8 cellular contexts compared by ENCODE assay signal in genomic region chr16:53091508-53092211, GRCh38. TPM values are rescaled to one million over a fixed set of nuclear protein-coding genes. Genes with fewer than 3 reads are reported as not detected.
A peak's percentile ranks its signal among the peaks of the same experiment; 100 is the strongest.
DNase-seq lines count a peak whose midpoint lies in the region; ATAC-seq and TF ChIP-seq lines count a peak whose summit lies in the region.

No MANE protein-coding gene starts in this region.

- no peaks in the 10 kb centered on the region for H4K20me1 ChIP-seq in OCI-LY7 (ENCODE audit: insufficient read depth, low read length)

- TF ChIP-seq CTCF in OCI-LY7 (conservative IDR thresholded peaks at IDR 0.05; ENCODE audit: low read length), result no peak
- no peak for TF ChIP-seq CTCF in type B pancreatic cell (conservative IDR thresholded peaks at IDR 0.05)

- H3K9me3 Mint-ChIP-seq in CD8-positive, alpha-beta memory T cell, result no peaks in the 10 kb centered on the region
- H3K9me3 Mint-ChIP-seq in effector memory CD8-positive, alpha-beta T cell, result no peaks in the 10 kb centered on the region
- H3K9me3 Mint-ChIP-seq in type B pancreatic cell, result no peaks in the 10 kb centered on the region

- peaks cover 0 to 6% (median 2%) of the 10 kb centered on the region in 3 donors for H3K36me3 Mint-ChIP-seq in CD8-positive, alpha-beta memory T cell
- H3K36me3 Mint-ChIP-seq in effector memory CD8-positive, alpha-beta T cell (ENCODE audit: insufficient read depth), result peaks cover 4% of the 10 kb centered on the region
- H3K36me3 Mint-ChIP-seq in type B pancreatic cell, result no peaks in the 10 kb centered on the region

- peak overlapping the region; percentile 31 to 97 (median 86) for H3K27ac Mint-ChIP-seq in CD8-positive, alpha-beta memory T cell
- peak overlapping the region; percentile 57 to 88 for H3K27ac Mint-ChIP-seq in effector memory CD8-positive, alpha-beta T cell
- peak overlapping the region; percentile 19 for H3K27ac Mint-ChIP-seq in type B pancreatic cell

- no peaks in the 10 kb centered on the region for H3K9me2 ChIP-seq in OCI-LY7 (ENCODE audit: insufficient read depth, low read length)

- POLR2A ChIA-PET in CD8-positive, alpha-beta memory T cell (lab: Charles Lee), result no interaction called here
- POLR2A ChIA-PET in OCI-LY7 (lab: Charles Lee), result interaction anchor here (0.7 to 1.9 kb wide), 5 partner anchors 9 to 40 kb away, joined by 3 to 6 read pairs (median 4); no protein-coding TSS in a partner anchor

- CTCF ChIA-PET in CD8-positive, alpha-beta memory T cell (lab: Charles Lee), result no interaction called here
- CTCF ChIA-PET in OCI-LY7 (lab: Charles Lee; ENCODE audit: unreplicated experiment), result no interaction called here

- ATAC-seq in GM19328 (IDR thresholded peaks at IDR 0.05; ENCODE audit: unreplicated experiment) (peak; percentile 41), HG03460 (IDR thresholded peaks at IDR 0.05; ENCODE audit: unreplicated experiment) (peak; percentile 54)
- ATAC-seq in effector memory CD8-positive, alpha-beta T cell (replicated peaks), result no peak

- WGBS in mesendoderm (ENCODE audit: extremely low coverage, insufficient coverage, low lambda C conversion rate), result no CpG with 5 or more reads among the region's 7 CpGs

- no peaks in the 10 kb centered on the region for H3K36me3 ChIP-seq in CD8-positive, alpha-beta memory T cell (ENCODE audit: insufficient read depth, low read length)
- H3K36me3 ChIP-seq in OCI-LY7 (ENCODE audit: insufficient read depth, low read length) (peaks cover 19% of the 10 kb centered on the region), mesendoderm (ENCODE audit: control insufficient read depth, insufficient read depth, low read length) (no peaks in the 10 kb centered on the region)

- H3K18ac ChIP-seq in mesendoderm (ENCODE audit: low read length), result no peak overlapping the region

- no peak overlapping the region for H2AK5ac ChIP-seq in mesendoderm (ENCODE audit: low read length)

- H3K4ac ChIP-seq in mesendoderm (ENCODE audit: low read depth, low read length), result no peak overlapping the region

- H2AFZ ChIP-seq in OCI-LY7 (ENCODE audit: low read length), result no peak overlapping the region; the same call in 1 of the 2 replicates

- H3K4me1 ChIP-seq in CD8-positive, alpha-beta memory T cell (ENCODE audit: insufficient read depth, low read length), result peaks cover 36% of the 10 kb centered on the region
- H3K4me1 ChIP-seq in OCI-LY7 (ENCODE audit: insufficient read depth, low read length, poor library complexity, severe bottlenecking) (peaks cover 78% of the 10 kb centered on the region), mesendoderm (ENCODE audit: control insufficient read depth, low read depth, low read length) (peaks cover 23% of the 10 kb centered on the region)

- no peak overlapping the region for H4K5ac ChIP-seq in mesendoderm (ENCODE audit: low read length)

- no peak overlapping the region for H3K56ac ChIP-seq in mesendoderm (ENCODE audit: low read length)

- no peaks in the 10 kb centered on the region for H3K9me3 ChIP-seq in CD8-positive, alpha-beta memory T cell (ENCODE audit: low read length)
- no peaks in the 10 kb centered on the region for H3K9me3 ChIP-seq in OCI-LY7 (ENCODE audit: low read length)

- H3K27me3 ChIP-seq in CD8-positive, alpha-beta memory T cell (ENCODE audit: insufficient read depth, low read length, poor library complexity, severe bottlenecking), result no peaks in the 10 kb centered on the region
- H3K27me3 ChIP-seq in mesendoderm (ENCODE audit: insufficient read depth, low read length, poor library complexity), result no peaks in the 10 kb centered on the region

- H3K4me2 ChIP-seq in OCI-LY7 (ENCODE audit: low read length) (peak overlapping the region; percentile 72), mesendoderm (ENCODE audit: low read length) (no peak overlapping the region)

- H3K9ac ChIP-seq in mesendoderm (ENCODE audit: low read length), result no peak overlapping the region

- no peak overlapping the region for H3K27ac ChIP-seq in CD8-positive, alpha-beta memory T cell (ENCODE audit: low read depth, low read length)
- H3K27ac ChIP-seq in OCI-LY7 (ENCODE audit: low read depth, low read length, poor library complexity, severe bottlenecking) (peak overlapping the region; percentile 52), mesendoderm (ENCODE audit: low read depth, low read length) (no peak overlapping the region)

- H3K4me3 Mint-ChIP-seq in CD8-positive, alpha-beta memory T cell, result peak overlapping the region in 5 of 7 donors; percentile 10 to 79 (median 62)
- H3K4me3 Mint-ChIP-seq in effector memory CD8-positive, alpha-beta T cell, result peak overlapping the region; percentile 50 to 72
- H3K4me3 Mint-ChIP-seq in type B pancreatic cell, result peak overlapping the region; percentile 74

- peaks cover 5% of the 10 kb centered on the region for H3K79me1 ChIP-seq in mesendoderm (ENCODE audit: low read length)

- H3K79me2 ChIP-seq in OCI-LY7 (ENCODE audit: insufficient read depth, low read depth, low read length) (peaks cover 57% of the 10 kb centered on the region), mesendoderm (ENCODE audit: control insufficient read depth, insufficient read depth, low read length) (no peaks in the 10 kb centered on the region)

- intact Hi-C loops in OCI-LY7 (cut with micrococcal nuclease; ENCODE audit: unreplicated experiment), result no loop called here

- no peak overlapping the region for H2BK15ac ChIP-seq in mesendoderm (replicated peaks; ENCODE audit: low read depth)

- H3K27me3 Mint-ChIP-seq in CD8-positive, alpha-beta memory T cell, result no peaks in the 10 kb centered on the region
- H3K27me3 Mint-ChIP-seq in effector memory CD8-positive, alpha-beta T cell, result no peaks in the 10 kb centered on the region
- no peaks in the 10 kb centered on the region for H3K27me3 Mint-ChIP-seq in type B pancreatic cell

- no peak overlapping the region for H2BK5ac ChIP-seq in mesendoderm (ENCODE audit: low read length)

- BruUV-seq in OCI-LY7 (replicated peaks; lab: Mats Ljungman, UMichigan), result no TSS peak

- no peak for DNase-seq in CD8-positive, alpha-beta memory T cell
- DNase-seq in OCI-LY7 (ENCODE audit: low spot score) (peak; percentile 30), mesendoderm (peak; percentile 94), type B pancreatic cell (ENCODE audit: extremely low spot score, unreplicated experiment) (no peak), LoVo (ENCODE audit: low spot score) (no peak)
- no peak for DNase-seq in effector memory CD8-positive, alpha-beta T cell

- peaks cover 43 to 55% (median 47%) of the 10 kb centered on the region in 3 donors for H3K4me1 Mint-ChIP-seq in CD8-positive, alpha-beta memory T cell
- peaks cover 38 to 55% of the 10 kb centered on the region in 2 donors for H3K4me1 Mint-ChIP-seq in effector memory CD8-positive, alpha-beta T cell (ENCODE audit: low read depth in 2 of 2)
- H3K4me1 Mint-ChIP-seq in type B pancreatic cell (ENCODE audit: unreplicated experiment), result peaks cover 31% of the 10 kb centered on the region

- no peak overlapping the region for H2BK120ac ChIP-seq in mesendoderm (ENCODE audit: low read depth, low read length)

- H3K4me3 ChIP-seq in CD8-positive, alpha-beta memory T cell (ENCODE audit: low read length), result no peak overlapping the region
- H3K4me3 ChIP-seq in OCI-LY7 (ENCODE audit: low read depth, low read length, poor library complexity, severe bottlenecking) (peak overlapping the region; percentile 44), mesendoderm (ENCODE audit: low read length) (no peak overlapping the region)

- H4K8ac ChIP-seq in mesendoderm (ENCODE audit: low read depth, low read length), result no peak overlapping the region

- no peak overlapping the region for H3K23ac ChIP-seq in mesendoderm (ENCODE audit: low read length)

RNA-seq across cellular contexts. Expression of gene CHD9, which starts 36.9 kb away (rescaled TPM):
- 10 to 100 TPM; 17.4 to 21.8 TPM for total RNA-seq in CD8-positive, alpha-beta memory T cell
- polyA plus RNA-seq in CD8-positive, alpha-beta memory T cell, result 57.4 TPM
- 52.6 and 56.5 TPM in 2 replicates for total RNA-seq in OCI-LY7 (2014; rRNA removed; shearing (Covaris generic))
- total RNA-seq in OCI-LY7 (2022) (85.9 and 98.7 TPM in 2 replicates), type B pancreatic cell (ENCODE audit: low replicate concordance) (45.8 and 68.6 TPM in 2 replicates)
- polyA plus RNA-seq in mesendoderm (2013, experiment 1 of 2), result 15.7 TPM
- 15.7 TPM for polyA plus RNA-seq in mesendoderm (2013, experiment 2 of 2)

RNA-seq across cellular contexts. Expression of gene CHD9NB, which starts 39.0 kb away (rescaled TPM):
- total RNA-seq in CD8-positive, alpha-beta memory T cell, result 1 to 10 TPM in 1 of 2 experiments, under 1 TPM in 1; 0.79 to 1.0 TPM
- polyA plus RNA-seq in CD8-positive, alpha-beta memory T cell, result not detected
- 0.10 TPM in 1 of 2 replicates, not detected in the other for total RNA-seq in OCI-LY7 (2014; rRNA removed; shearing (Covaris generic))
- total RNA-seq in OCI-LY7 (2022) (not detected in 2 replicates), type B pancreatic cell (ENCODE audit: low replicate concordance) (2.6 and 4.4 TPM in 2 replicates)
- 0.65 TPM for polyA plus RNA-seq in mesendoderm (2013, experiment 1 of 2)
- 0.84 TPM for polyA plus RNA-seq in mesendoderm (2013, experiment 2 of 2)

Comparison
In these comparisons a context has a peak if more than half of its experiments do, and no peak if none do; other contexts are left out.
1. DNase-seq: peak in OCI-LY7 (single experiment) and mesendoderm (single experiment); none in CD8-positive, alpha-beta memory T cell (0 of 5), effector memory CD8-positive, alpha-beta T cell (0 of 3), type B pancreatic cell (single experiment) and LoVo (single experiment).
2. H3K27ac Mint-ChIP-seq: peak in every context shown above with its lines; median percentile 86 in CD8-positive, alpha-beta memory T cell; 72 in effector memory CD8-positive, alpha-beta T cell; 19 in type B pancreatic cell.
3. Peak in every context shown above with its lines, with median percentiles within 50 percentile points of each other: H3K4me3 Mint-ChIP-seq.